Comparison of ENCODE assay signal across 21 cellular contexts in the genomic region with DNA sequence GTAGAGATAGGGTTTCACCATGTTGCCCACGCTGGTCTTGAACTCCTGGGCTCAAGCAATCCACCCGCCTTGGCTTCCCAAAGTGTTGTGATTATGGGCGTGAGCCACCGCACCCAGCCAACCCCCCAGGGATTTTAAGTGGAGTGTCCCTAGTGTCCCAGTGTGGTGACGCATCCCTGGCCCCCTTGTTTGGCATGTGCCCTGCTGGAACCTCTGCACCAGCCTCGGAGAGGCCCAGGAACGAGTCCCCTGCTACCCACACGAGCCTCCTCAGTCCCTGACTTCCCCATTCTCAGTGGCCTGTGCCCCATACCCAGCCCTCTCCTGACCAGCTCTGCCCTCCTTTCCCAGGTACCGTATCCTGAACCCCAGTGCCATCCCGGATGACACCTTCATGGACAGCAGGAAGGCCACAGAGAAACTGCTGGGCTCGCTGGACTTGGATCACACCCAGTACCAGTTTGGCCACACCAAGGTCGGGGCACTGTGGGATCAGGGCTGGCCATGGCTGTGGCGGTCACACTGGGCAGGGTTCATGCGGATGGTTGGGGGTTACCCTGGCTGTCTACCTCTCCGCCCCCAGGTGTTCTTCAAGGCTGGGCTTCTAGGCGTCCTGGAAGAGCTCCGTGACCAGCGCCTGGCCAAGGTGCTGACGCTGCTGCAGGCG. TPM values are rescaled to one million over a fixed set of nuclear protein-coding genes. Genes with fewer than 3 reads are reported as not detected.
DNase-seq lines count a peak whose midpoint lies in the region; ATAC-seq and TF ChIP-seq lines count a peak whose summit lies in the region.
"Had no signal": no experiment of that assay in that cellular context is flagged by ENCODE, and none has a peak within 500 bp of the region (broad histone marks: within the 10 kb centered on the region; RNA-seq: fewer than 3 reads in every experiment).

No MANE protein-coding gene starts in this region.

- H3K27me3 Mint-ChIP-seq in activated T-helper 17 cell treated with anti-CD3 and anti-CD28 coated beads, Interleukin-2, amount 50 U/mL, for 72 hours = no peaks in the 10 kb centered on the region
- H3K27me3 Mint-ChIP-seq: CD4-positive, CD25-positive, alpha-beta regulatory T cell had no signal

- H3K36me3 Mint-ChIP-seq in activated T-helper 17 cell treated with anti-CD3 and anti-CD28 coated beads, Interleukin-2, amount 50 U/mL, for 72 hours (ENCODE audit: low read depth) = peaks cover 5% of the 10 kb centered on the region

- no peak for TF ChIP-seq RAD21 in IMR-90 (IDR thresholded peaks at IDR 0.05; ENCODE audit: low read length)

- CTCF ChIA-PET in HEK293 (lab: Yijun Ruan, JAX) = interaction anchor here (0.6 to 1.7 kb wide), 2 partner anchors 119 to 410 kb away, joined by 3 to 5 read pairs; no protein-coding TSS in a partner anchor
- CTCF ChIA-PET in IMR-90 (lab: Yijun Ruan, JAX) = no interaction called here

- peaks cover 3% of the 10 kb centered on the region for H3K4me1 Mint-ChIP-seq in activated T-helper 17 cell treated with anti-CD3 and anti-CD28 coated beads, Interleukin-2, amount 50 U/mL, for 72 hours

- H3K18ac ChIP-seq in IMR-90 (ENCODE audit: low read depth, low read length) = no peak overlapping the region
- no peak overlapping the region for H3K18ac ChIP-seq in neuronal stem cell (ENCODE audit: low read length)

- H3K9me3 ChIP-seq in HEK293 (ENCODE audit: control insufficient read depth, insufficient read depth, low read depth, low read length) = no peaks in the 10 kb centered on the region
- no peaks in the 10 kb centered on the region for H3K9me3 ChIP-seq in IMR-90 (ENCODE audit: control insufficient read depth, insufficient read depth, low read length)
- peaks cover 0 to 2% of the 10 kb centered on the region in 2 donors for H3K9me3 ChIP-seq in neuronal stem cell (replicated peaks in 1 of 2; ENCODE audit: control insufficient read depth in 2 of 2, insufficient read depth in 1 of 2, low read depth in 1 of 2, low read length in 2 of 2)
- H3K9me3 ChIP-seq: BE2C had no signal

- DNase-seq in IMR-90 (no peak), left ventricle myocardium superior (peak; percentile 41), neuronal stem cell (ENCODE audit: low spot score) (no peak), RKO (ENCODE audit: low spot score) (no peak), inferior parietal cortex (ENCODE audit: extremely low spot score) (no peak), GM10266 (ENCODE audit: extremely low spot score) (no peak)
- DNase-seq: ACHN; BE2C; C1 segment of cervical spinal cord; CD4-positive, CD25-positive, alpha-beta regulatory T cell; CD8-positive, alpha-beta memory T cell; COR-L47; DMS 273 treated with DMSO at 0.1 percent for 48 hours; DMS53; DND-41; EL; GM23248; HCEC 1CT; HFFc6 had no signal

- no peak overlapping the region for H3K27ac Mint-ChIP-seq in activated T-helper 17 cell treated with anti-CD3 and anti-CD28 coated beads, Interleukin-2, amount 50 U/mL, for 72 hours
- H3K27ac Mint-ChIP-seq: CD4-positive, CD25-positive, alpha-beta regulatory T cell; HFFc6 had no signal

- H3K36me3 ChIP-seq in HEK293 (ENCODE audit: control insufficient read depth in 2 of 2, insufficient read depth in 1 of 2, low read length in 2 of 2) (peaks cover 0 to 44% of the 10 kb centered on the region in 2 experiments; a peak in 1 of 3 replicates), IMR-90 (ENCODE audit: control insufficient read depth, insufficient read depth, low read length) (peaks cover 40% of the 10 kb centered on the region; the same call in 1 of the 2 replicates), neuronal stem cell (replicated peaks in 1 of 2; ENCODE audit: control insufficient read depth in 2 of 2, insufficient read depth in 2 of 2, low read length in 2 of 2) (peaks cover 32 to 45% of the 10 kb centered on the region in 2 donors)

- BruUV-seq in IMR-90 (replicated peaks; lab: Mats Ljungman, UMichigan) = no TSS peak

- H2BK5ac ChIP-seq in IMR-90 (ENCODE audit: low read depth, low read length, poor library complexity, severe bottlenecking) = no peak overlapping the region
- H2BK5ac ChIP-seq in neuronal stem cell (ENCODE audit: low read length) = no peak overlapping the region

- H2BK120ac ChIP-seq in IMR-90 (ENCODE audit: low read depth, low read length) (no peak overlapping the region), neuronal stem cell (ENCODE audit: low read depth, low read length) (no peak overlapping the region)

- no peak overlapping the region for H3K9ac ChIP-seq in IMR-90 (ENCODE audit: low read depth, low read length)
- H3K9ac ChIP-seq in neuronal stem cell (ENCODE audit: low read depth, low read length, poor library complexity) = peak overlapping the region; percentile 2
- H3K9ac ChIP-seq: GM23248 had no signal

- no peak overlapping the region for H4K8ac ChIP-seq in IMR-90 (ENCODE audit: low read depth in 2 of 2, low read length in 2 of 2)
- H4K8ac ChIP-seq in neuronal stem cell (ENCODE audit: low read depth, low read length) = no peak overlapping the region

- H3K23ac ChIP-seq in IMR-90 (ENCODE audit: low read depth, low read length) (no peak overlapping the region), neuronal stem cell (ENCODE audit: low read depth, low read length, poor library complexity) (no peak overlapping the region)

- H2AFZ ChIP-seq in IMR-90 (replicated peaks; ENCODE audit: low read length, poor library complexity) (peak overlapping the region; percentile 56), neuronal stem cell (ENCODE audit: low read length) (no peak overlapping the region)
- H2AFZ ChIP-seq: GM23248 had no signal

- no peaks in the 10 kb centered on the region for H3K9me3 Mint-ChIP-seq in activated T-helper 17 cell treated with anti-CD3 and anti-CD28 coated beads, Interleukin-2, amount 50 U/mL, for 72 hours
- H3K9me3 Mint-ChIP-seq: CD4-positive, CD25-positive, alpha-beta regulatory T cell; CD8-positive, alpha-beta memory T cell; HFFc6 had no signal

- no peaks in the 10 kb centered on the region for H3K4me1 ChIP-seq in HEK293 (ENCODE audit: control insufficient read depth, insufficient read depth, low read length)
- no peaks in the 10 kb centered on the region for H3K4me1 ChIP-seq in IMR-90 (ENCODE audit: control insufficient read depth, insufficient read depth, low read length)
- H3K4me1 ChIP-seq in neuronal stem cell (ENCODE audit: control insufficient read depth in 2 of 2, insufficient read depth in 1 of 2, low read depth in 1 of 2, low read length in 2 of 2) = peaks cover 0 to 5% of the 10 kb centered on the region in 2 donors

- H2AK9ac ChIP-seq in IMR-90 (replicated peaks; ENCODE audit: low read depth, low read length, poor library complexity) = no peak overlapping the region

- no peak overlapping the region for H4K91ac ChIP-seq in IMR-90 (ENCODE audit: insufficient read depth, low read depth, low read length)
- no peak overlapping the region for H4K91ac ChIP-seq in neuronal stem cell (ENCODE audit: low read depth, low read length, poor library complexity)

- peaks cover 8% of the 10 kb centered on the region for H3K9me1 ChIP-seq in IMR-90 (ENCODE audit: insufficient read depth, low read length)

- no peak overlapping the region for H3K4me3 Mint-ChIP-seq in activated T-helper 17 cell treated with anti-CD3 and anti-CD28 coated beads, Interleukin-2, amount 50 U/mL, for 72 hours
- H3K4me3 Mint-ChIP-seq: CD4-positive, CD25-positive, alpha-beta regulatory T cell; CD8-positive, alpha-beta memory T cell; HFFc6 had no signal

- no peak for ATAC-seq in IMR-90 (ENCODE audit: low read depth)
- peak; percentile 1 for ATAC-seq in left ventricle myocardium superior
- ATAC-seq in activated T-helper 17 cell treated with anti-CD3 and anti-CD28 coated beads, Interleukin-2, amount 50 U/mL, for 72 hours (replicated peaks) = no peak

- dilution Hi-C loops in IMR-90 (cut with HindIII; ENCODE audit: low sequenced_read_pairs, unreplicated experiment) = no loop called here

- H3K4me2 ChIP-seq in IMR-90 (ENCODE audit: low read depth, low read length) (no peak overlapping the region), neuronal stem cell (ENCODE audit: insufficient read depth, low read length, poor library complexity, severe bottlenecking) (no peak overlapping the region)

- no peak overlapping the region for H2BK20ac ChIP-seq in IMR-90 (ENCODE audit: low read depth, low read length)

- WGBS in IMR-90 (ENCODE audit: extremely low coverage in 2 of 2, insufficient read length in 1 of 2), 2 experiments = 95% methylated on average over 6 of the region's 20 CpGs; no CpG with 5 or more reads in 1 of the 2 experiments
- no CpG with 5 or more reads among the region's 20 CpGs for WGBS in neuronal stem cell (ENCODE audit: extremely low coverage in 2 of 2, insufficient read length in 2 of 2, insufficient replicate concordance in 1 of 2), 2 donors

- TF ChIP-seq CTCF in HEK293 (tag by site-specific recombination; IDR thresholded peaks at IDR 0.05) (no peak), IMR-90 (conservative IDR thresholded peaks at IDR 0.05; ENCODE audit: low read depth, low read length) (no peak), GM10266 (IDR thresholded peaks at IDR 0.05; ENCODE audit: control insufficient read depth, insufficient read depth, low read depth, missing control alignments) (no peak)

- H3K27me3 ChIP-seq in IMR-90 (ENCODE audit: control insufficient read depth, insufficient read depth, low read length) = no peaks in the 10 kb centered on the region
- no peaks in the 10 kb centered on the region for H3K27me3 ChIP-seq in neuronal stem cell (ENCODE audit: control insufficient read depth in 3 of 3, insufficient read depth in 3 of 3, low read depth in 1 of 3, low read length in 3 of 3)
- H3K27me3 ChIP-seq: BE2C had no signal

- no peak overlapping the region for H3K14ac ChIP-seq in IMR-90 (replicated peaks; ENCODE audit: low read depth, low read length)
- H3K14ac ChIP-seq in neuronal stem cell (ENCODE audit: low read length) = no peak overlapping the region

- H2BK12ac ChIP-seq in neuronal stem cell (ENCODE audit: low read length) = peak overlapping the region; percentile 41

- H2BK15ac ChIP-seq in IMR-90 (ENCODE audit: low read depth, low read length) = no peak overlapping the region
- no peak overlapping the region for H2BK15ac ChIP-seq in neuronal stem cell (ENCODE audit: low read length)

- H3K4me3 ChIP-seq in HEK293 (ENCODE audit: low read depth, low read length) (no peak overlapping the region), IMR-90 (ENCODE audit: insufficient read depth, low read depth, low read length) (no peak overlapping the region), neuronal stem cell (ENCODE audit: low read length in 2 of 2) (peak overlapping the region in 1 of 2 donors; percentile 9)
- H3K4me3 ChIP-seq: GM23248 had no signal

- peaks cover 0 to 4% of the 10 kb centered on the region in 2 experiments; a peak in 3 of 4 replicates for H3K79me1 ChIP-seq in IMR-90 (ENCODE audit: low read depth in 1 of 2, low read length in 2 of 2)
- H3K79me1 ChIP-seq in neuronal stem cell (ENCODE audit: low read depth, low read length) = peaks cover 5% of the 10 kb centered on the region

- peaks cover 19% of the 10 kb centered on the region for H4K20me1 ChIP-seq in IMR-90 (ENCODE audit: insufficient read depth, low read length)

- H2AK5ac ChIP-seq in IMR-90 (ENCODE audit: low read depth, low read length) = no peak overlapping the region
- no peak overlapping the region for H2AK5ac ChIP-seq in neuronal stem cell (ENCODE audit: low read depth, low read length)

- in situ Hi-C loops in IMR-90 (cut with MboI; ENCODE audit: low sequenced_read_pairs) = no loop called here

- no peak for TF ChIP-seq POLR2A in IMR-90 (IDR thresholded peaks at IDR 0.05; ENCODE audit: low read depth, low read length)

- no peak overlapping the region for H4K5ac ChIP-seq in IMR-90 (ENCODE audit: low read depth, low read length)

- POLR2A ChIA-PET in HEK293 (lab: Yijun Ruan, JAX) (no interaction called here), IMR-90 (lab: Charles Lee; ENCODE audit: unreplicated experiment) (no interaction called here)

- intact Hi-C loops in IMR-90 (cut with micrococcal nuclease) = no loop called here
- intact Hi-C loops in left ventricle myocardium superior (cut with micrococcal nuclease) = no loop called here

- H3K56ac ChIP-seq in IMR-90 (ENCODE audit: extremely low read depth, insufficient read depth, low read length) = no peak overlapping the region

- H3K27ac ChIP-seq in HEK293 (ENCODE audit: extremely low read depth, low read depth, low read length) = no peak overlapping the region
- H3K27ac ChIP-seq in IMR-90 (ENCODE audit: insufficient read depth, low read length) = no peak overlapping the region
- H3K27ac ChIP-seq in neuronal stem cell (replicated peaks; ENCODE audit: low read length) = no peak overlapping the region
- H3K27ac ChIP-seq: GM23248 had no signal

- H3K4ac ChIP-seq in IMR-90 (ENCODE audit: low read depth, low read length) = no peak overlapping the region
- H3K4ac ChIP-seq in neuronal stem cell (ENCODE audit: low read length) = no peak overlapping the region

RNA-seq across cellular contexts. Expression of a gene that starts 37.2 kb away (rescaled TPM):
- total RNA-seq in IMR-90 (2012; rRNA removed) (not detected in 2 replicates), left ventricle myocardium superior (297 TPM)
- polyA plus RNA-seq in IMR-90 (2012; rRNA removed) = 0.09 and 0.10 TPM in 2 replicates
- polyA plus RNA-seq in IMR-90 (2012; cell fraction: cytosol; rRNA removed) = 0.02 and 0.18 TPM in 2 replicates
- polyA plus RNA-seq in IMR-90 (2012; cell fraction: nucleus; rRNA removed; ENCODE audit: low replicate concordance) = 0.53 and 1.1 TPM in 2 replicates
- 0.35 TPM for polyA plus RNA-seq in neuronal stem cell (2013, experiment 1 of 2)
- polyA plus RNA-seq in neuronal stem cell (2013, experiment 2 of 2) = 0.42 TPM
- under 1 TPM; 0.24 to 0.29 TPM for total RNA-seq in activated T-helper 17 cell treated with anti-CD3 and anti-CD28 coated beads, Interleukin-2, amount 50 U/mL, for 72 hours

RNA-seq across cellular contexts. Expression of a gene that starts 37.3 kb away (rescaled TPM):
- total RNA-seq in IMR-90 (2012; rRNA removed) = 70.5 and 90.0 TPM in 2 replicates
- 70.3 and 73.7 TPM in 2 replicates for polyA plus RNA-seq in IMR-90 (2012; rRNA removed)
- 64.9 and 72.0 TPM in 2 replicates for polyA plus RNA-seq in IMR-90 (2012; cell fraction: cytosol; rRNA removed)
- 217 and 248 TPM in 2 replicates for polyA plus RNA-seq in IMR-90 (2012; cell fraction: nucleus; rRNA removed; ENCODE audit: low replicate concordance)
- total RNA-seq in left ventricle myocardium superior = 18.6 TPM
- polyA plus RNA-seq in neuronal stem cell (2013, experiment 1 of 2) = 37.0 TPM
- polyA plus RNA-seq in neuronal stem cell (2013, experiment 2 of 2) = 37.4 TPM
- 10 to 100 TPM; 54.7 to 57.4 TPM for total RNA-seq in activated T-helper 17 cell treated with anti-CD3 and anti-CD28 coated beads, Interleukin-2, amount 50 U/mL, for 72 hours

Comparison
In these comparisons a context has a peak if more than half of its experiments do, and no peak if none do; other contexts are left out.
1. RNA of a gene that starts 37.2 kb away (total RNA-seq): 297 TPM in left ventricle myocardium superior (single experiment); 0.24 to 0.29 TPM in activated T-helper 17 cell treated with anti-CD3 and anti-CD28 coated beads, Interleukin-2, amount 50 U/mL, for 72 hours and not detected in IMR-90; every median in the first group is over 100 times any median in the second.